ENCODE assay signal across 1 cellular context in the genomic region with DNA sequence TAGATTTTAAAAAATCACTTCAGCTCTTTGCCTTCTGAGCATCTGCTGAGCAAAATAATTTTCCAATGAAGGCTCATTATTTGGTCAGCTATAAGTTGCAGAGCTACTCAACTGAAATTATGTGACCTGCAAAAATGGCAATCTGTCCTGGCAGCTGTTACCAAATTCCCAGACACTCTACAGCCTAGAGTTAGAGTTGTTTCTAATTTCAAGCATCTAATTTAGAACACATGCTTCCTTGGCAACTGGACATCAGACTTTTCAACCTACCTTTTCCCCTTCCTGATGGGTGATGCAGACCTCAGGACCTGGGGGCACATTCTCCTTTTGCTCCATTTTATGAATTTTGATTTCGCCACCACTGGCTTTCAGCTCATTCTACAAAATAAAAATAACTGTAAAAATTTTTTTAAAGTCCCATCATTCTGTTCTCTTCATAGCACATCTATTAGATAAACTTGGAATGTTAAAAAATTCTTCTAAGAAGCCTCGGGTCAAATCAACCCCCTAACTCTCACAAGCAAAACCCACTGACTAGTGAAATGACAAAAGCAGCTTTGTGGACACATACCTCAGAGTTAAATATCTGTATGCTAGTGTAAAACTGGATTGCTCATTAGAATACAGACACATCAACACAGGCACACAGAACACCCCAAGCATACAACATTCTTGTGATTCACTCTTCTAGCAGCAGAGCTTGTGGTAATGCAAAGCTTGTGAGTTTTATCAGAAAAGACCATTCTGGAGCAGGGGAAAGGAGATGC.
TF ChIP-seq lines count a peak whose summit lies in the region.

No MANE protein-coding gene starts in this region.

TF ChIP-seq in WTC11, 78 proteins besides CTCF, POLR2A, EP300 and RAD21 (continued from another document):
- TF ChIP-seq, protein P1, sequence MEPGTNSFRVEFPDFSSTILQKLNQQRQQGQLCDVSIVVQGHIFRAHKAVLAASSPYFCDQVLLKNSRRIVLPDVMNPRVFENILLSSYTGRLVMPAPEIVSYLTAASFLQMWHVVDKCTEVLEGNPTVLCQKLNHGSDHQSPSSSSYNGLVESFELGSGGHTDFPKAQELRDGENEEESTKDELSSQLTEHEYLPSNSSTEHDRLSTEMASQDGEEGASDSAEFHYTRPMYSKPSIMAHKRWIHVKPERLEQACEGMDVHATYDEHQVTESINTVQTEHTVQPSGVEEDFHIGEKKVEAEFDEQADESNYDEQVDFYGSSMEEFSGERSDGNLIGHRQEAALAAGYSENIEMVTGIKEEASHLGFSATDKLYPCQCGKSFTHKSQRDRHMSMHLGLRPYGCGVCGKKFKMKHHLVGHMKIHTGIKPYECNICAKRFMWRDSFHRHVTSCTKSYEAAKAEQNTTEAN (CRISPR knock-in tag; IDR thresholded peaks at IDR 0.05), result no peak
- TF ChIP-seq IRF1 (CRISPR knock-in tag; IDR thresholded peaks at IDR 0.05), result no peak
- TF ChIP-seq, protein P2, sequence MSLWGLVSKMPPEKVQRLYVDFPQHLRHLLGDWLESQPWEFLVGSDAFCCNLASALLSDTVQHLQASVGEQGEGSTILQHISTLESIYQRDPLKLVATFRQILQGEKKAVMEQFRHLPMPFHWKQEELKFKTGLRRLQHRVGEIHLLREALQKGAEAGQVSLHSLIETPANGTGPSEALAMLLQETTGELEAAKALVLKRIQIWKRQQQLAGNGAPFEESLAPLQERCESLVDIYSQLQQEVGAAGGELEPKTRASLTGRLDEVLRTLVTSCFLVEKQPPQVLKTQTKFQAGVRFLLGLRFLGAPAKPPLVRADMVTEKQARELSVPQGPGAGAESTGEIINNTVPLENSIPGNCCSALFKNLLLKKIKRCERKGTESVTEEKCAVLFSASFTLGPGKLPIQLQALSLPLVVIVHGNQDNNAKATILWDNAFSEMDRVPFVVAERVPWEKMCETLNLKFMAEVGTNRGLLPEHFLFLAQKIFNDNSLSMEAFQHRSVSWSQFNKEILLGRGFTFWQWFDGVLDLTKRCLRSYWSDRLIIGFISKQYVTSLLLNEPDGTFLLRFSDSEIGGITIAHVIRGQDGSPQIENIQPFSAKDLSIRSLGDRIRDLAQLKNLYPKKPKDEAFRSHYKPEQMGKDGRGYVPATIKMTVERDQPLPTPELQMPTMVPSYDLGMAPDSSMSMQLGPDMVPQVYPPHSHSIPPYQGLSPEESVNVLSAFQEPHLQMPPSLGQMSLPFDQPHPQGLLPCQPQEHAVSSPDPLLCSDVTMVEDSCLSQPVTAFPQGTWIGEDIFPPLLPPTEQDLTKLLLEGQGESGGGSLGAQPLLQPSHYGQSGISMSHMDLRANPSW (CRISPR knock-in tag; conservative IDR thresholded peaks at IDR 0.05; ENCODE audit: low read depth), result no peak
- TF ChIP-seq ELF4 (CRISPR knock-in tag; IDR thresholded peaks at IDR 0.05; ENCODE audit: low read depth), result no peak
- TF ChIP-seq PRDM15 (CRISPR knock-in tag; IDR thresholded peaks at IDR 0.05), result no peak
- TF ChIP-seq AR (CRISPR knock-in tag; IDR thresholded peaks at IDR 0.05), result no peak
